9 cellular contexts compared by ENCODE assay signal in genomic region chr18:44758821-44759624, GRCh38.
DNase-seq lines count a peak whose midpoint lies in the region; ATAC-seq and TF ChIP-seq lines count a peak whose summit lies in the region.
"Had no signal": no experiment of that assay in that cellular context is flagged by ENCODE, and none has a peak within 500 bp of the region (broad histone marks: within the 10 kb centered on the region; RNA-seq: fewer than 3 reads in every experiment).

No MANE protein-coding gene starts in this region.

- no peaks in the 10 kb centered on the region for H3K4me1 ChIP-seq in osteoblast (ENCODE audit: insufficient read depth, low read length)

- peaks cover 27% of the 10 kb centered on the region for H3K36me3 Mint-ChIP-seq in activated B cell treated with CpG ODN at 0.5 μM for 24 hours (ENCODE audit: low read depth)

- peaks cover 92% of the 10 kb centered on the region for H3K4me1 Mint-ChIP-seq in activated B cell treated with CpG ODN at 0.5 μM for 24 hours

- H3K9me3 ChIP-seq in osteoblast (ENCODE audit: low read depth, low read length) = no peaks in the 10 kb centered on the region

- H3K27ac ChIP-seq in osteoblast (ENCODE audit: low read depth, low read length) = no peak overlapping the region
- peak overlapping the region in 7 of 59 donors; percentile 15 to 63 (median 26) for H3K27ac ChIP-seq in dorsolateral prefrontal cortex

- TF ChIP-seq CTCF in activated B cell treated with CpG ODN at 0.5 μM for 24 hours (IDR thresholded peaks at IDR 0.05) (no peak), osteoblast (IDR thresholded peaks at IDR 0.05; ENCODE audit: extremely low read depth, low read depth, low read length) (no peak), dorsolateral prefrontal cortex (IDR thresholded peaks at IDR 0.05 in 54 of 56, conservative IDR thresholded peaks at IDR 0.05 in 2 of 56; ENCODE audit: low read depth in 1 of 56, partially characterized antibody in 56 of 56) (no peak)

- ATAC-seq in GM19035 (IDR thresholded peaks at IDR 0.05; ENCODE audit: unreplicated experiment) = peak; percentile 97
- ATAC-seq in HG03039 (IDR thresholded peaks at IDR 0.05; ENCODE audit: unreplicated experiment) = peak; percentile 92
- ATAC-seq in activated B cell treated with CpG ODN at 0.5 μM for 24 hours (ENCODE audit: low read depth) = peak; percentile 87
- ATAC-seq: K562 had no signal

- H3K27me3 ChIP-seq in osteoblast (ENCODE audit: insufficient read depth, low read length) (no peaks in the 10 kb centered on the region), dorsolateral prefrontal cortex (no peaks in the 10 kb centered on the region)

- H3K27ac Mint-ChIP-seq in activated B cell treated with CpG ODN at 0.5 μM for 24 hours = peak overlapping the region; percentile 94

- no peaks in the 10 kb centered on the region for H3K79me2 ChIP-seq in osteoblast (ENCODE audit: insufficient read depth, low read length)

- H3K4me3 ChIP-seq in osteoblast (ENCODE audit: insufficient read depth, low read length) = no peak overlapping the region
- peak overlapping the region in 1 of 59 donors; percentile 13 for H3K4me3 ChIP-seq in dorsolateral prefrontal cortex
- H3K4me3 ChIP-seq: K562 had no signal

- no peaks in the 10 kb centered on the region for H3K27me3 Mint-ChIP-seq in activated B cell treated with CpG ODN at 0.5 μM for 24 hours

- peaks cover 2% of the 10 kb centered on the region for H3K9me3 Mint-ChIP-seq in activated B cell treated with CpG ODN at 0.5 μM for 24 hours

- no peaks in the 10 kb centered on the region for H4K20me1 ChIP-seq in osteoblast (ENCODE audit: insufficient read depth, low read length)

- CTCF ChIA-PET in activated B cell treated with CpG ODN at 0.5 μM for 24 hours (lab: Charles Lee) = interaction anchor here (0.6 to 2.9 kb wide), 6 partner anchors 29 to 80 kb away, joined by 3 to 21 read pairs (median 4); no protein-coding TSS in a partner anchor

- POLR2A ChIA-PET in activated B cell treated with CpG ODN at 0.5 μM for 24 hours (lab: Charles Lee) = interaction anchor here (0.7 to 7.3 kb wide), 38 partner anchors 9 to 347 kb away, joined by 3 to 92 read pairs (median 5); partner anchors contain the start of gene SETBP1

- no peaks in the 10 kb centered on the region for H3K36me3 ChIP-seq in osteoblast (ENCODE audit: insufficient read depth, low read length)

- H3K4me2 ChIP-seq in osteoblast (ENCODE audit: insufficient read depth, low read length) = no peak overlapping the region

- peak; percentile 41 for DNase-seq in activated B cell treated with CpG ODN at 0.5 μM for 24 hours
- DNase-seq in osteoblast (ENCODE audit: insufficient read length, low spot score, missing footprints) = peak; percentile 73
- no peak for DNase-seq in kidney glomerular epithelial cell (lab: John Stamatoyannopoulos, UW)
- no peak for DNase-seq in dorsolateral prefrontal cortex
- DNase-seq in SK-N-DZ (ENCODE audit: low spot score) = no peak
- no peak for DNase-seq in A172 (ENCODE audit: low spot score)

- intact Hi-C loops in activated B cell treated with CpG ODN at 0.5 μM for 24 hours (cut with micrococcal nuclease) = loop anchor here (1.0 to 2.0 kb wide), 11 partner anchors 27 to 628 kb away; no protein-coding TSS in a partner anchor
- intact Hi-C loops in dorsolateral prefrontal cortex (cut with DNase I) = no loop called here

- H3K4me3 Mint-ChIP-seq in activated B cell treated with CpG ODN at 0.5 μM for 24 hours = peak overlapping the region; percentile 76

- no peak overlapping the region for H2AFZ ChIP-seq in osteoblast (ENCODE audit: low read length)

Comparison
In these comparisons a context has a peak if more than half of its experiments do, and no peak if none do; other contexts are left out.
1. DNase-seq: peak in activated B cell treated with CpG ODN at 0.5 μM for 24 hours (single experiment) and osteoblast (single experiment); none in kidney glomerular epithelial cell (single experiment), dorsolateral prefrontal cortex (0 of 10), SK-N-DZ (single experiment) and A172 (single experiment).
2. Peak in every context shown above with its lines, with median percentiles within 50 percentile points of each other: ATAC-seq.